In the genomic region with DNA sequence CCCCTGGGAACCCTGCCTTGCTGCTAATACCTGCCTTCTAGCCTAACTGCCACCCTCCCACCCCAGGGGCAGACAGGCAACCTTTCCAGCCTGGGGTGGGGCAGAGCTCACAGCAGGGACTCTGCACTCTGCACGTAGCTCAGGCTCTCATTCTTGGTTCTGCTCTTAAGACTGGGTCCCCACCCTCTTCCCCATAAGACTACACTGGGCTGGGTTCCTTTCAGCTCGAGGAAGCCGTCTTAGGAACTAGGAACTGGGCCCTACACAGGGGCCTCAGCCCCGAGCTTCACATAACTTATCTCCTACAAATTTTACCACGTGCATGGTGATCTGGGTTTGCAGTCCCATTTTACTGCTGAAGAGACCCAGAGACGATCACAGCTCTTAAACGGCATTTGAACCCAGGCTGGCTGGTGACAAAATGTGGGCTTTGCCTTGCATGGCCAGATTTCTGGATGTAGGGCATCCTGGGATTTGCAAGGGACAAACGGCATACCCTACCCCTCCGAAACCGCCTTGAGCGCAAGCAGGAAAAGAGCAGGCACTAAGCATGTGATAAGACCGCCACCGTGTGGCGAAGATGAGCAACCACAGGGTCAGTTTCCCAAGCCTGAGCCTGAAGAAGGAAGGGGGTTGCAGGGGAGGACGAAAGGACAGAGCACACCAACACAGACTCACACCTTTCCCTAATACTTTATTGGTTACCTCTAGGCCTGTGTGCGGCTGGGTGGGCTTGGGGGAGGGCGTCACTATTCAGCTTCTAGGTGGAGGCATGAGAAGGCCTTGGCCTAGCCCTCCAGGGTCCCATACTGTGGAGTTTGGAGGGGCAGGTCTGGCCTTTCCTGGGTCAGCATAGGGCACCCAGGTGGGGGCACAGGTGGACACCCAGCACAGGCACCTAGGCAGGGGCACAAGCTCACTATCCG, we compare ENCODE assay signal across 1 cellular context.
A peak's percentile ranks its signal among the peaks of the same experiment; 100 is the strongest.
TF ChIP-seq lines count a peak whose summit lies in the region.

No MANE protein-coding gene starts in this region.

TF ChIP-seq in HEK293, 187 proteins besides CTCF, POLR2A, EP300 and RAD21 (continued from another document and continues in another):
- TF ChIP-seq ZIC2 (tag by site-specific recombination; IDR thresholded peaks at IDR 0.05), result no peak
- no peak for TF ChIP-seq MYNN (tag by site-specific recombination; IDR thresholded peaks at IDR 0.05; ENCODE audit: borderline replicate concordance)
- TF ChIP-seq ZNF169 (tag by site-specific recombination; IDR thresholded peaks at IDR 0.05), result no peak
- no peak for TF ChIP-seq ZNF623 (tag by site-specific recombination; IDR thresholded peaks at IDR 0.05)
- TF ChIP-seq ZNF16 (tag by site-specific recombination; IDR thresholded peaks at IDR 0.05; ENCODE audit: low read depth), result no peak
- TF ChIP-seq, protein P1, sequence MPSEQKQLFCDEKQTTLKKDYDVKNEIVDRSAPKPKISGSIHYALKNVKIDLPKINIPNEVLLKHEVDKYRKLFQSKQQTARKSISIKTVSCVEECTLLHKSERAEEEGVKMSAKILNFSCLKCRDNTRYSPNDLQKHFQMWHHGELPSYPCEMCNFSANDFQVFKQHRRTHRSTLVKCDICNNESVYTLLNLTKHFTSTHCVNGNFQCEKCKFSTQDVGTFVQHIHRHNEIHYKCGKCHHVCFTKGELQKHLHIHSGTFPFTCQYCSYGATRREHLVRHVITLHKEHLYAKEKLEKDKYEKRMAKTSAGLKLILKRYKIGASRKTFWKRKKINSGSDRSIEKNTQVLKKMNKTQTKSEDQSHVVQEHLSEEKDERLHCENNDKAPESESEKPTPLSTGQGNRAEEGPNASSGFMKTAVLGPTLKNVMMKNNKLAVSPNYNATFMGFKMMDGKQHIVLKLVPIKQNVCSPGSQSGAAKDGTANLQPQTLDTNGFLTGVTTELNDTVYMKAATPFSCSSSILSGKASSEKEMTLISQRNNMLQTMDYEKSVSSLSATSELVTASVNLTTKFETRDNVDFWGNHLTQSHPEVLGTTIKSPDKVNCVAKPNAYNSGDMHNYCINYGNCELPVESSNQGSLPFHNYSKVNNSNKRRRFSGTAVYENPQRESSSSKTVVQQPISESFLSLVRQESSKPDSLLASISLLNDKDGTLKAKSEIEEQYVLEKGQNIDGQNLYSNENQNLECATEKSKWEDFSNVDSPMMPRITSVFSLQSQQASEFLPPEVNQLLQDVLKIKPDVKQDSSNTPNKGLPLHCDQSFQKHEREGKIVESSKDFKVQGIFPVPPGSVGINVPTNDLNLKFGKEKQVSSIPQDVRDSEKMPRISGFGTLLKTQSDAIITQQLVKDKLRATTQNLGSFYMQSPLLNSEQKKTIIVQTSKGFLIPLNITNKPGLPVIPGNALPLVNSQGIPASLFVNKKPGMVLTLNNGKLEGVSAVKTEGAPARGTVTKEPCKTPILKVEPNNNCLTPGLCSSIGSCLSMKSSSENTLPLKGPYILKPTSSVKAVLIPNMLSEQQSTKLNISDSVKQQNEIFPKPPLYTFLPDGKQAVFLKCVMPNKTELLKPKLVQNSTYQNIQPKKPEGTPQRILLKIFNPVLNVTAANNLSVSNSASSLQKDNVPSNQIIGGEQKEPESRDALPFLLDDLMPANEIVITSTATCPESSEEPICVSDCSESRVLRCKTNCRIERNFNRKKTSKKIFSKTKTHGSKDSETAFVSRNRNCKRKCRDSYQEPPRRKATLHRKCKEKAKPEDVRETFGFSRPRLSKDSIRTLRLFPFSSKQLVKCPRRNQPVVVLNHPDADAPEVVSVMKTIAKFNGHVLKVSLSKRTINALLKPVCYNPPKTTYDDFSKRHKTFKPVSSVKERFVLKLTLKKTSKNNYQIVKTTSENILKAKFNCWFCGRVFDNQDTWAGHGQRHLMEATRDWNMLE (tag by site-specific recombination; conservative IDR thresholded peaks at IDR 0.05; ENCODE audit: low read depth), result no peak
- no peak for TF ChIP-seq ZNF274 (IDR thresholded peaks at IDR 0.05; ENCODE audit: low read length)
- TF ChIP-seq ZNF274 (tag by site-specific recombination; IDR thresholded peaks at IDR 0.05; ENCODE audit: borderline replicate concordance), result no peak
- TF ChIP-seq ZNF350 (tag by site-specific recombination; IDR thresholded peaks at IDR 0.05), result no peak
- no peak for TF ChIP-seq ZNF701 (tag by site-specific recombination; IDR thresholded peaks at IDR 0.05)
- TF ChIP-seq KLF7 (tag by site-specific recombination; IDR thresholded peaks at IDR 0.05; ENCODE audit: borderline replicate concordance), result no peak
- no peak for TF ChIP-seq SCRT2 (tag by site-specific recombination; IDR thresholded peaks at IDR 0.05)
- TF ChIP-seq, protein P2, sequence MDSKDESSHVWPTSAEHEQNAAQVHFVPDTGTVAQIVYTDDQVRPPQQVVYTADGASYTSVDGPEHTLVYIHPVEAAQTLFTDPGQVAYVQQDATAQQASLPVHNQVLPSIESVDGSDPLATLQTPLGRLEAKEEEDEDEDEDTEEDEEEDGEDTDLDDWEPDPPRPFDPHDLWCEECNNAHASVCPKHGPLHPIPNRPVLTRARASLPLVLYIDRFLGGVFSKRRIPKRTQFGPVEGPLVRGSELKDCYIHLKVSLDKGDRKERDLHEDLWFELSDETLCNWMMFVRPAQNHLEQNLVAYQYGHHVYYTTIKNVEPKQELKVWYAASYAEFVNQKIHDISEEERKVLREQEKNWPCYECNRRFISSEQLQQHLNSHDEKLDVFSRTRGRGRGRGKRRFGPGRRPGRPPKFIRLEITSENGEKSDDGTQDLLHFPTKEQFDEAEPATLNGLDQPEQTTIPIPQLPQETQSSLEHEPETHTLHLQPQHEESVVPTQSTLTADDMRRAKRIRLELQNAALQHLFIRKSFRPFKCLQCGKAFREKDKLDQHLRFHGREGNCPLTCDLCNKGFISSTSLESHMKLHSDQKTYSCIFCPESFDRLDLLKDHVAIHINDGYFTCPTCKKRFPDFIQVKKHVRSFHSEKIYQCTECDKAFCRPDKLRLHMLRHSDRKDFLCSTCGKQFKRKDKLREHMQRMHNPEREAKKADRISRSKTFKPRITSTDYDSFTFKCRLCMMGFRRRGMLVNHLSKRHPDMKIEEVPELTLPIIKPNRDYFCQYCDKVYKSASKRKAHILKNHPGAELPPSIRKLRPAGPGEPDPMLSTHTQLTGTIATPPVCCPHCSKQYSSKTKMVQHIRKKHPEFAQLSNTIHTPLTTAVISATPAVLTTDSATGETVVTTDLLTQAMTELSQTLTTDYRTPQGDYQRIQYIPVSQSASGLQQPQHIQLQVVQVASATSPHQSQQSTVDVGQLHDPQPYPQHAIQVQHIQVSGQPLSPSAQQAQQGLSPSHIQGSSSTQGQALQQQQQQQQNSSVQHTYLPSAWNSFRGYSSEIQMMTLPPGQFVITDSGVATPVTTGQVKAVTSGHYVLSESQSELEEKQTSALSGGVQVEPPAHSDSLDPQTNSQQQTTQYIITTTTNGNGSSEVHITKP (tag by site-specific recombination; IDR thresholded peaks at IDR 0.05), result peak; percentile 48
- 0 out of 2 replicates have a peak, but pooled peaks have one; percentile 18 for TF ChIP-seq ZBTB8A (tag by site-specific recombination; IDR thresholded peaks at IDR 0.05)
- TF ChIP-seq ZNF660 (tag by site-specific recombination; IDR thresholded peaks at IDR 0.05), result no peak
- TF ChIP-seq ZNF391 (tag by site-specific recombination; IDR thresholded peaks at IDR 0.05; ENCODE audit: borderline replicate concordance, low read depth), result no peak
- no peak for TF ChIP-seq ZNF121 (tag by site-specific recombination; IDR thresholded peaks at IDR 0.05)
- no peak for TF ChIP-seq GFI1B (tag by site-specific recombination; IDR thresholded peaks at IDR 0.05)
- TF ChIP-seq, protein P3, sequence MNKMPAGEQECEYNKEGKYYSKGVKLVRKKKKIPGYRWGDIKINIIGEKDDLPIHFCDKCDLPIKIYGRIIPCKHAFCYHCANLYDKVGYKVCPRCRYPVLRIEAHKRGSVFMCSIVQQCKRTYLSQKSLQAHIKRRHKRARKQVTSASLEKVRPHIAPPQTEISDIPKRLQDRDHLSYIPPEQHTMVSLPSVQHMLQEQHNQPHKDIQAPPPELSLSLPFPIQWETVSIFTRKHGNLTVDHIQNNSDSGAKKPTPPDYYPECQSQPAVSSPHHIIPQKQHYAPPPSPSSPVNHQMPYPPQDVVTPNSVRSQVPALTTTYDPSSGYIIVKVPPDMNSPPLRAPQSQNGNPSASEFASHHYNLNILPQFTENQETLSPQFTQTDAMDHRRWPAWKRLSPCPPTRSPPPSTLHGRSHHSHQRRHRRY (tag by site-specific recombination; IDR thresholded peaks at IDR 0.05), result no peak
- no peak for TF ChIP-seq ZNF624 (tag by site-specific recombination; IDR thresholded peaks at IDR 0.05)
- TF ChIP-seq, protein P4, sequence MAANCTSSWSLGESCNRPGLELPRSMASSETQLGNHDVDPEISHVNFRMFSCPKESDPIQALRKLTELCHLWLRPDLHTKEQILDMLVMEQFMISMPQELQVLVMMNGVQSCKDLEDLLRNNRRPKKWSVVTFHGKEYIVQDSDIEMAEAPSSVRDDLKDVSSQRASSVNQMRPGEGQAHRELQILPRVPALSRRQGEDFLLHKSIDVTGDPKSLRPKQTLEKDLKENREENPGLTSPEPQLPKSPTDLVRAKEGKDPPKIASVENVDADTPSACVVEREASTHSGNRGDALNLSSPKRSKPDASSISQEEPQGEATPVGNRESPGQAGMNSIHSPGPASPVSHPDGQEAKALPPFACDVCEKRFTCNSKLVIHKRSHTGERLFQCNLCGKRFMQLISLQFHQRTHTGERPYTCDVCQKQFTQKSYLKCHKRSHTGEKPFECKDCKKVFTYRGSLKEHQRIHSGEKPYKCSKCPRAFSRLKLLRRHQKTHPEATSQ (tag by site-specific recombination; IDR thresholded peaks at IDR 0.05), result 0 out of 2 replicates have a peak, but pooled peaks have one; percentile 47
- TF ChIP-seq, protein P5, sequence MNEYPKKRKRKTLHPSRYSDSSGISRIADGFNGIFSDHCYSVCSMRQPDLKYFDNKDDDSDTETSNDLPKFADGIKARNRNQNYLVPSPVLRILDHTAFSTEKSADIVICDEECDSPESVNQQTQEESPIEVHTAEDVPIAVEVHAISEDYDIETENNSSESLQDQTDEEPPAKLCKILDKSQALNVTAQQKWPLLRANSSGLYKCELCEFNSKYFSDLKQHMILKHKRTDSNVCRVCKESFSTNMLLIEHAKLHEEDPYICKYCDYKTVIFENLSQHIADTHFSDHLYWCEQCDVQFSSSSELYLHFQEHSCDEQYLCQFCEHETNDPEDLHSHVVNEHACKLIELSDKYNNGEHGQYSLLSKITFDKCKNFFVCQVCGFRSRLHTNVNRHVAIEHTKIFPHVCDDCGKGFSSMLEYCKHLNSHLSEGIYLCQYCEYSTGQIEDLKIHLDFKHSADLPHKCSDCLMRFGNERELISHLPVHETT (tag by site-specific recombination; IDR thresholded peaks at IDR 0.05), result no peak
- TF ChIP-seq ZNF138 (tag by site-specific recombination; IDR thresholded peaks at IDR 0.05; ENCODE audit: borderline replicate concordance), result no peak
- no peak for TF ChIP-seq ZNF24 (tag by site-specific recombination; IDR thresholded peaks at IDR 0.05)
- no peak for TF ChIP-seq ZNF571 (tag by site-specific recombination; IDR thresholded peaks at IDR 0.05)
- TF ChIP-seq ZBTB1 (tag by site-specific recombination; IDR thresholded peaks at IDR 0.05), result no peak
- TF ChIP-seq ZBTB48 (tag by site-specific recombination; IDR thresholded peaks at IDR 0.05), result peak; percentile 87; the same call in 1 of the 2 replicates
- TF ChIP-seq ZNF654 (tag by site-specific recombination; IDR thresholded peaks at IDR 0.05; ENCODE audit: low read depth), result peak; percentile 100
- TF ChIP-seq KLF8 (tag by site-specific recombination; IDR thresholded peaks at IDR 0.05), result peak; percentile 21; the same call in 1 of the 2 replicates
- TF ChIP-seq ZNF184 (tag by site-specific recombination; IDR thresholded peaks at IDR 0.05), result no peak
- TF ChIP-seq, protein P6, sequence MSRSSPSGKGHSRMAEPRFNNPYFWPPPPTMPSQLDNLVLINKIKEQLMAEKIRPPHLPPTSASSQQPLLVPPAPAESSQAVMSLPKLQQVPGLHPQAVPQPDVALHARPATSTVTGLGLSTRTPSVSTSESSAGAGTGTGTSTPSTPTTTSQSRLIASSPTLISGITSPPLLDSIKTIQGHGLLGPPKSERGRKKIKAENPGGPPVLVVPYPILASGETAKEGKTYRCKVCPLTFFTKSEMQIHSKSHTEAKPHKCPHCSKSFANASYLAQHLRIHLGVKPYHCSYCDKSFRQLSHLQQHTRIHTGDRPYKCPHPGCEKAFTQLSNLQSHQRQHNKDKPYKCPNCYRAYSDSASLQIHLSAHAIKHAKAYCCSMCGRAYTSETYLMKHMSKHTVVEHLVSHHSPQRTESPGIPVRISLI (tag by site-specific recombination; IDR thresholded peaks at IDR 0.05), result no peak
- TF ChIP-seq ZNF266 (tag by site-specific recombination; IDR thresholded peaks at IDR 0.05; ENCODE audit: low read depth), result no peak
- no peak for TF ChIP-seq TRIM28 (IDR thresholded peaks at IDR 0.05; ENCODE audit: borderline replicate concordance, low read length)
- TF ChIP-seq BCL11B (tag by site-specific recombination; IDR thresholded peaks at IDR 0.05; ENCODE audit: low read depth), result no peak
- TF ChIP-seq SCRT1 (tag by site-specific recombination; IDR thresholded peaks at IDR 0.05; ENCODE audit: borderline replicate concordance), result no peak
- no peak for TF ChIP-seq ZNF248 (tag by site-specific recombination; IDR thresholded peaks at IDR 0.05)
- TF ChIP-seq ZNF174 (tag by site-specific recombination; IDR thresholded peaks at IDR 0.05), result no peak
- TF ChIP-seq FEZF1 (tag by site-specific recombination; IDR thresholded peaks at IDR 0.05), result peak; percentile 71
- TF ChIP-seq ZNF629 (tag by site-specific recombination; IDR thresholded peaks at IDR 0.05), result 0 out of 2 replicates have a peak, but pooled peaks have one; percentile 29
- TF ChIP-seq, protein P7, sequence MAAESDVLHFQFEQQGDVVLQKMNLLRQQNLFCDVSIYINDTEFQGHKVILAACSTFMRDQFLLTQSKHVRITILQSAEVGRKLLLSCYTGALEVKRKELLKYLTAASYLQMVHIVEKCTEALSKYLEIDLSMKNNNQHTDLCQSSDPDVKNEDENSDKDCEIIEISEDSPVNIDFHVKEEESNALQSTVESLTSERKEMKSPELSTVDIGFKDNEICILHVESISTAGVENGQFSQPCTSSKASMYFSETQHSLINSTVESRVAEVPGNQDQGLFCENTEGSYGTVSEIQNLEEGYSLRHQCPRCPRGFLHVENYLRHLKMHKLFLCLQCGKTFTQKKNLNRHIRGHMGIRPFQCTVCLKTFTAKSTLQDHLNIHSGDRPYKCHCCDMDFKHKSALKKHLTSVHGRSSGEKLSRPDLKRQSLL (tag by site-specific recombination; IDR thresholded peaks at IDR 0.05), result no peak
- peak; percentile 66; the same call in 1 of the 2 replicates for TF ChIP-seq ZNF2 (tag by site-specific recombination; IDR thresholded peaks at IDR 0.05)
- no peak for TF ChIP-seq ZEB2 (tag by site-specific recombination; IDR thresholded peaks at IDR 0.05)
- TF ChIP-seq ZNF155 (tag by site-specific recombination; IDR thresholded peaks at IDR 0.05), result no peak
- no peak for TF ChIP-seq ZNF48 (tag by site-specific recombination; IDR thresholded peaks at IDR 0.05)
- no peak for TF ChIP-seq SALL2 (tag by site-specific recombination; IDR thresholded peaks at IDR 0.05; ENCODE audit: borderline replicate concordance)
- TF ChIP-seq ZNF621 (tag by site-specific recombination; IDR thresholded peaks at IDR 0.05), result no peak
- TF ChIP-seq OSR2 (tag by site-specific recombination; IDR thresholded peaks at IDR 0.05), result no peak
- no peak for TF ChIP-seq ZNF221 (tag by site-specific recombination; IDR thresholded peaks at IDR 0.05; ENCODE audit: borderline replicate concordance)
